In the genomic region with DNA sequence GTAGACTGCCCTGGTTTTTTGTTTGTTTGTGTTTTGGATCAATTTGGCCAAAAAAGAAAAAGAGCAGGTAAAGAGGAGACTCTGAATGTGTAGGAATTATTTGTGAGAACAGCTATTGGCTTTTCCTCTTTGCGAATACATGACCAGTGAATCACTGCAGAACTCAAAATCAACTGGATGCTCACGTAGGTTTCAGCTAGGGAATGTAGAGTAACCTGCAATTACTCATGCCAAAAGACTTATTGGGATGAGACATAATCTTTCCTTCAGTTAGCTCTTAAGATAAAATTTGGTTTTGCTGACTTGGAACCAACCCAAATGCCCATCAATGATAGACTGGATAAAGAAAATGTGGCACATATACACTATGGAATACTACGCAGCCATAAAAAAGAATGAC, we compare ENCODE assay signal across 20 cellular contexts.
"Had no signal": no experiment of that assay in that cellular context is flagged by ENCODE, and none has a peak within 500 bp of the region (broad histone marks: within the 10 kb centered on the region; RNA-seq: fewer than 3 reads in every experiment).

No MANE protein-coding gene starts in this region.

- DNase-seq: activated CD4-positive, alpha-beta T cell treated with anti-CD3 and anti-CD28 coated beads, Interleukin-2, amount 10 ng/mL, durations not matched to agents 24 days and 14 days; activated CD4-positive, alpha-beta T cell treated with anti-CD3 and anti-CD28 coated beads, Interleukin-2, amount 50 U/mL, for 48 hours; activated CD4-positive, CD25-positive, alpha-beta regulatory T cell treated with anti-CD3 and anti-CD28 coated beads, Interleukin-2, amount 50 U/mL, for 72 hours; activated CD8-positive, alpha-beta memory T cell treated with anti-CD3 and anti-CD28 coated beads, Interleukin-2, amount 10 ng/mL, durations not matched to agents 7 days and 5 days; activated effector memory CD4-positive, alpha-beta T cell treated with anti-CD3 and anti-CD28 coated beads, Interleukin-2, amount 50 U/mL, for 16 hours; activated naive CD4-positive, alpha-beta T cell treated with Interleukin-2 at 50 U/mL for 16 hours; activated T-cell treated with anti-CD3 and anti-CD28 coated beads, Interleukin-2, amount 50 U/mL, for 24 hours; amygdala; central memory CD4-positive, alpha-beta T cell; KG1; NCI-H1092; NCI-H1417; NCI-H2029; NCI-H2107; NCI-H2171 treated with DMSO at 0.1 percent for 48 hours; NCI-H524; Right ventricle myocardium superior; RPMI8226; SJCRH30 had no signal

- H3K4me1 ChIP-seq: SJCRH30 had no signal

- H3K27ac ChIP-seq: SJCRH30 had no signal

- H3K36me3 ChIP-seq: SJCRH30 had no signal

- H3K27me3 ChIP-seq: SJCRH30 had no signal

- ATAC-seq: activated CD8-positive, alpha-beta memory T cell treated with anti-CD3 and anti-CD28 coated beads, Interleukin-2, amount 10 ng/mL, durations not matched to agents 7 days and 5 days; WTC11 had no signal

- H3K4me3 ChIP-seq: SJCRH30 had no signal
